In genomic region chr12:109463776-109464175, GRCh38 we compare ENCODE assay signal across 8 cellular contexts. TPM values are rescaled to one million over a fixed set of nuclear protein-coding genes. Genes with fewer than 3 reads are reported as not detected.
DNase-seq lines count a peak whose midpoint lies in the region; ATAC-seq and TF ChIP-seq lines count a peak whose summit lies in the region.

No MANE protein-coding gene starts in this region.

- DNase-seq in ELF-1 (ENCODE audit: low read depth, low spot score): peak; percentile 14
- DNase-seq in gastrocnemius medialis: no peak
- DNase-seq in SHP77 treated with DMSO at 0.1 percent for 48 hours (lab: John Stamatoyannopoulos, UW): no peak
- no peak for DNase-seq in NCI-H2107 treated with DMSO at 0.1 percent for 48 hours (lab: John Stamatoyannopoulos, UW; ENCODE audit: unreplicated experiment)
- DNase-seq in NCI-H748 (lab: John Stamatoyannopoulos, UW; ENCODE audit: unreplicated experiment): no peak

- peaks cover 40 to 98% (median 83%) of the 10 kb centered on the region in 3 donors for H3K4me1 ChIP-seq in gastroesophageal sphincter
- H3K4me1 ChIP-seq in gastrocnemius medialis: peaks cover 63 to 76% of the 10 kb centered on the region in 2 donors

- intact Hi-C loops in gastrocnemius medialis (cut with DNase I; ENCODE audit: low total_unique reads): no loop called here

- H3K27me3 ChIP-seq in gastroesophageal sphincter (no peaks in the 10 kb centered on the region), gastrocnemius medialis (no peaks in the 10 kb centered on the region)

- H3K9me3 ChIP-seq in gastroesophageal sphincter: no peaks in the 10 kb centered on the region
- no peaks in the 10 kb centered on the region for H3K9me3 ChIP-seq in gastrocnemius medialis

- TF ChIP-seq CTCF in gastroesophageal sphincter (IDR thresholded peaks at IDR 0.05) (no peak), gastrocnemius medialis (IDR thresholded peaks at IDR 0.05 in 4 of 5, conservative IDR thresholded peaks at IDR 0.05 in 1 of 5) (no peak)

- no peak for TF ChIP-seq EP300 in gastroesophageal sphincter (IDR thresholded peaks at IDR 0.05)

- H3K4me3 ChIP-seq in gastroesophageal sphincter: peak overlapping the region; percentile 25 to 34
- peak overlapping the region in 1 of 4 donors; percentile 21 for H3K4me3 ChIP-seq in gastrocnemius medialis

- TF ChIP-seq POLR2A in gastroesophageal sphincter (IDR thresholded peaks at IDR 0.05): no peak
- TF ChIP-seq POLR2A in gastrocnemius medialis (IDR thresholded peaks at IDR 0.05): no peak
- TF ChIP-seq POLR2A in GM18505 (IDR thresholded peaks at IDR 0.05; ENCODE audit: borderline replicate concordance, extremely low read depth, insufficient read depth, insufficient read length): no peak

- H3K36me3 ChIP-seq in gastroesophageal sphincter (peaks cover 0 to 44% of the 10 kb centered on the region in 2 donors), gastrocnemius medialis (peaks cover 0 to 35% of the 10 kb centered on the region in 2 donors)

- in situ Hi-C loops in gastrocnemius medialis (cut with MboI; ENCODE audit: low sequenced_read_pairs in 4 of 4): no loop called here

- 20 to 36% methylated on average over 1 to 2 of the region's 5 CpGs for WGBS in gastroesophageal sphincter (ENCODE audit: low coverage in 1 of 2), 2 donors

- ATAC-seq in SK-N-SH treated with all-trans-retinoic acid at 6 μM for 48 hours (peak; percentile 0; the same call in 2 of the 3 replicates), gastroesophageal sphincter (no peak), gastrocnemius medialis (no peak), GM18505 (IDR thresholded peaks at IDR 0.05; ENCODE audit: unreplicated experiment) (no peak)

- H3K27ac ChIP-seq in gastroesophageal sphincter (peak overlapping the region; percentile 90 to 100 (median 96)), gastrocnemius medialis (peak overlapping the region; percentile 75 to 87 (median 82))

TF ChIP-seq in SK-N-SH treated with all-trans-retinoic acid at 6 μM for 48 hours, 23 proteins besides CTCF, POLR2A, EP300 and RAD21:
- TF ChIP-seq GLIS3 (CRISPR knock-in tag; IDR thresholded peaks at IDR 0.05) (no peak), ZC3H10 (CRISPR knock-in tag; IDR thresholded peaks at IDR 0.05) (peak; percentile 32; the same call in 1 of the 2 replicates)

RNA-seq across cellular contexts. Expression of gene KCTD10, which starts 13.3 kb away (rescaled TPM):
- 100 to 1,000 TPM in 1 of 4 donors, 10 to 100 TPM in 3; 76.8 to 104 (median 94.5) TPM for total RNA-seq in gastroesophageal sphincter
- total RNA-seq in gastrocnemius medialis: 10 to 100 TPM in 3 of 4 donors, 1 to 10 TPM in 1; 7.5 to 14.8 (median 10.6) TPM

RNA-seq across cellular contexts. Expression of gene UBE3B, which starts 13.7 kb away (rescaled TPM):
- total RNA-seq in gastroesophageal sphincter (10 to 100 TPM; 45.2 to 63.6 (median 62.8) TPM), gastrocnemius medialis (10 to 100 TPM; 44.8 to 58.2 (median 55.9) TPM)

Comparison
In these comparisons a context has a peak if more than half of its experiments do, and no peak if none do; other contexts are left out.
1. RNA of gene KCTD10, which starts 13.3 kb away (total RNA-seq): 76.8 to 104 TPM in gastroesophageal sphincter; 7.5 to 14.8 TPM in gastrocnemius medialis; every median in the first group is over 4 times any median in the second.